In the genomic region with DNA sequence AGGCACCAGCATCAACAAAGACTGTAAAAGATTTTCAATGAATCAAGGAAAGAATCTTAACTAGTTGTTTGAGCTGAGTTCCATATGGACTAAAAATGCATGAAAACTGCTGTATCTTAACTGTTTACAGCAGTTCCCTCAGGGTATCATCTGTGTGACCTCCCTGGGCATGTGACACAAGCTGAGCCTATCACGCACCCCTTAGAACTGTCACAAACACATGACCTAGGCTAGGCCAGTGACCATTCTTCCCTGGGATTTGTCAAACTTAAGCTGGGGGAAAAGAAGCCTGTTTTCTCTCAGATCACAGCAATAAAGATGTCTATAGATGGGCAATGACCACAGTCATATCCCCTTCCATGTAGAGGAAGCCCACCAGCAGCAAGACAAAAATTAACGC, we compare ENCODE assay signal across 21 cellular contexts.
"Had no signal": no experiment of that assay in that cellular context is flagged by ENCODE, and none has a peak within 500 bp of the region (broad histone marks: within the 10 kb centered on the region; RNA-seq: fewer than 3 reads in every experiment).

No MANE protein-coding gene starts in this region.

- H3K27ac Mint-ChIP-seq: activated naive CD4-positive, alpha-beta T cell treated with anti-CD3 and anti-CD28 coated beads, Interleukin-2, amount 10 ng/mL, durations not matched to agents 7 days and 5 days; activated T-helper 2 cell treated with anti-CD3 and anti-CD28 coated beads, Interferon-gamma antibody, Interleukin-2, Interleukin-4, amounts not matched to agents 10 μg/mL and 5 μg/mL and 100 μg/mL, durations not matched to agents 14 hours and 24 hours and 36 hours; effector memory CD8-positive, alpha-beta T cell; natural killer cell treated with Interleukin-12 subunit alpha and Interleukin-12 subunit beta and Interleukin-15 and Interleukin-18, amount 100 ng/mL, for 72 hours had no signal

- H3K36me3 Mint-ChIP-seq: activated naive CD4-positive, alpha-beta T cell treated with anti-CD3 and anti-CD28 coated beads, Interleukin-2, amount 10 ng/mL, durations not matched to agents 7 days and 5 days; natural killer cell treated with Interleukin-12 subunit alpha and Interleukin-12 subunit beta and Interleukin-15 and Interleukin-18, amount 100 ng/mL, for 72 hours had no signal

- H3K27me3 ChIP-seq: ascending aorta, gastroesophageal sphincter, heart right ventricle, right atrium auricular region, tibial nerve had no signal

- ATAC-seq: effector memory CD8-positive, alpha-beta T cell; gastroesophageal sphincter; heart right ventricle; natural killer cell treated with Interleukin-12 subunit alpha and Interleukin-12 subunit beta and Interleukin-15 and Interleukin-18, amount 100 ng/mL, for 72 hours had no signal

- DNase-seq: activated CD4-positive, alpha-beta T cell treated with anti-CD3 and anti-CD28 coated beads for 1 hour; activated CD4-positive, alpha-beta T cell treated with anti-CD3 and anti-CD28 coated beads, Interleukin-2, amount 50 U/mL, for 4 hours; activated naive CD4-positive, alpha-beta T cell treated with anti-CD3 and anti-CD28 coated beads, Interleukin-2, amount 10 ng/mL, durations not matched to agents 7 days and 5 days; dermis blood vessel endothelial cell; effector memory CD8-positive, alpha-beta T cell; heart right ventricle; kidney; left ventricle myocardium inferior; posterior cingulate gyrus; stimulated activated CD4-positive, alpha-beta T cell treated with anti-CD3 and anti-CD28 coated beads, Interleukin-4, amount 100 ng/mL, for 4 hours; stimulated activated CD8-positive, alpha-beta memory T cell treated with anti-CD3 and anti-CD28 coated beads, Interleukin-4, amount 100 ng/mL, for 48 hours; stimulated activated naive CD4-positive, alpha-beta T cell treated with Interleukin-2 at 50 U/mL for 16 hours; substantia nigra had no signal

- H3K4me1 ChIP-seq: ascending aorta, gastroesophageal sphincter, heart right ventricle, left ventricle myocardium inferior, right atrium auricular region had no signal

- H3K9me3 Mint-ChIP-seq: activated naive CD4-positive, alpha-beta T cell treated with anti-CD3 and anti-CD28 coated beads, Interleukin-2, amount 10 ng/mL, durations not matched to agents 7 days and 5 days; activated T-helper 2 cell treated with anti-CD3 and anti-CD28 coated beads, Interferon-gamma antibody, Interleukin-2, Interleukin-4, amounts not matched to agents 10 μg/mL and 5 μg/mL and 100 μg/mL, durations not matched to agents 14 hours and 24 hours and 36 hours; effector memory CD8-positive, alpha-beta T cell; natural killer cell treated with Interleukin-12 subunit alpha and Interleukin-12 subunit beta and Interleukin-15 and Interleukin-18, amount 100 ng/mL, for 72 hours had no signal

- H3K4me3 Mint-ChIP-seq: activated naive CD4-positive, alpha-beta T cell treated with anti-CD3 and anti-CD28 coated beads, Interleukin-2, amount 10 ng/mL, durations not matched to agents 7 days and 5 days; effector memory CD8-positive, alpha-beta T cell; natural killer cell treated with Interleukin-12 subunit alpha and Interleukin-12 subunit beta and Interleukin-15 and Interleukin-18, amount 100 ng/mL, for 72 hours had no signal

- H3K4me1 Mint-ChIP-seq: activated naive CD4-positive, alpha-beta T cell treated with anti-CD3 and anti-CD28 coated beads, Interleukin-2, amount 10 ng/mL, durations not matched to agents 7 days and 5 days had no signal

- H3K27ac ChIP-seq: ascending aorta, epithelial cell of prostate, gastroesophageal sphincter, heart right ventricle, left ventricle myocardium inferior, right atrium auricular region, skin epidermis, tibial nerve had no signal

- H3K9me3 ChIP-seq: ascending aorta, gastroesophageal sphincter, heart right ventricle, left ventricle myocardium inferior, right atrium auricular region, tibial nerve had no signal

- H3K4me3 ChIP-seq: ascending aorta, gastroesophageal sphincter, heart right ventricle, left ventricle myocardium inferior, right atrium auricular region, skin epidermis, tibial nerve had no signal

- H3K36me3 ChIP-seq: ascending aorta, gastroesophageal sphincter, heart right ventricle, left ventricle myocardium inferior, right atrium auricular region, tibial nerve had no signal
